ENCODE assay signal across 33 cellular contexts in the genomic region with DNA sequence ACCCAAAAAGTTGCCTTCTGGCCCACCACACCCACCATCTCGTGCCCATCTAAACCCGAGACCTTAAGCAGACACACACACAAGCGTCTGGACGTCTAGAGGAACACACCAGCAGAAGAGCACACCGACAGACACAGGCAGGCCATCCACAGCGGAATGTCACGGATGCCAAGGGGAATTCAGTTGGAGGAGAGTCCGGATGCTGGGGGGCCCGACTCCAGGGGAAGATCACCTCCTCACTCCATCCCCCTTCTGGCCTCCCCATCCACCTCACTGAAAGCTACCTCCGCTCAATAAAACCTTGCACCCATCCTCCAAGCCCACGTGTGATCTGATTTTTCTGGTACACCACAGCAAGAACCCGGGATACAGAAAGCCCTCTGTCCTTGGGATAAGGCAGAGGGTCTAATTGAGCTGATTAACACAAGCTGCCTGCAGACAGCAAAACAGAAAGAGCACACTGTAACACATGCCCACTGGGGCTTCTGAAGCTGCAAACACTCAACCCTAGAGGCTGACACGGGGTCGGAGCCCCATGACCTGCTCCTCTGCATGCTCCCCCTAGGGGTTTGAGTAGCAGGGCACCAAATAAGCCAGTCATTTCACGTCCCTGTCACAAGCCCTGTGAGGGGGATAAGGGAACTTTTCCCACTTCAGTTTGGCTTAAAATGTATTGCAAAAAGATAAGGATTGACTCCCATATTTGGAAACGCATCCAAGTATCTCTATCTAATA.
DNase-seq lines count a peak whose midpoint lies in the region; ATAC-seq, FAIRE-seq and TF ChIP-seq lines count a peak whose summit lies in the region.
"Had no signal": no experiment of that assay in that cellular context is flagged by ENCODE, and none has a peak within 500 bp of the region (broad histone marks: within the 10 kb centered on the region; RNA-seq: fewer than 3 reads in every experiment).

No MANE protein-coding gene starts in this region.

- H3K27me3 ChIP-seq in brain microvascular endothelial cell (replicated peaks): no peaks in the 10 kb centered on the region
- H3K27me3 ChIP-seq in HepG2 (ENCODE audit: control insufficient read depth in 1 of 2, insufficient read depth in 2 of 2, low read length in 2 of 2): no peaks in the 10 kb centered on the region
- no peaks in the 10 kb centered on the region for H3K27me3 ChIP-seq in sigmoid colon
- H3K27me3 ChIP-seq: BLaER1, body of pancreas, spleen, tibial artery had no signal

- no peaks in the 10 kb centered on the region for H3K36me3 Mint-ChIP-seq in activated T-cell treated with anti-CD3 and anti-CD28 coated beads, Interleukin-2, amount 50 U/mL, for 24 hours (ENCODE audit: low read depth)

- CTCF ChIA-PET in HepG2 (lab: Yijun Ruan, JAX; ENCODE audit: low intra/inter-chr PET ratio, low total read pairs): no interaction called here

- WGBS in HepG2 (ENCODE audit: low lambda C conversion rate): 20% methylated on average over 16 of the region's 16 CpGs
- 70 to 78% methylated on average over 16 of the region's 16 CpGs for WGBS in sigmoid colon, 2 donors

- H3K27ac Mint-ChIP-seq in activated T-cell treated with anti-CD3 and anti-CD28 coated beads, Interleukin-2, amount 50 U/mL, for 24 hours: no peak overlapping the region
- H3K27ac Mint-ChIP-seq: activated naive CD8-positive, alpha-beta T cell treated with anti-CD3 and anti-CD28 coated beads, Interleukin-2, amount 50 U/mL, for 24 hours; T-helper 1 cell treated with Interleukin-12 subunit alpha and Interleukin-12 subunit beta and Interleukin-4 antibody, amounts not matched to agents 30 μg/mL and 1 μg/mL, for 36 hours had no signal

- H3K4me3 Mint-ChIP-seq in activated T-cell treated with anti-CD3 and anti-CD28 coated beads, Interleukin-2, amount 50 U/mL, for 24 hours: no peak overlapping the region
- H3K4me3 Mint-ChIP-seq: activated naive CD8-positive, alpha-beta T cell treated with anti-CD3 and anti-CD28 coated beads, Interleukin-2, amount 50 U/mL, for 24 hours; T-helper 1 cell treated with Interleukin-12 subunit alpha and Interleukin-12 subunit beta and Interleukin-4 antibody, amounts not matched to agents 30 μg/mL and 1 μg/mL, for 36 hours had no signal

- in situ Hi-C loops in brain microvascular endothelial cell (cut with HindIII; ENCODE audit: low pct_ligation_motif_present, low sequenced_read_pairs) (no loop called here), HepG2 (cut with HindIII; ENCODE audit: extremely low pct_ligation_motif_present, low pct_unique_long_range_greater_than_20kb) (no loop called here)

- H3K9ac ChIP-seq in HepG2 (ENCODE audit: insufficient read depth, low read depth, low read length): no peak overlapping the region
- H3K9ac ChIP-seq: BLaER1 had no signal

- DNase-seq in NAMALWA (ENCODE audit: low spot score): peak; percentile 47
- DNase-seq in brain microvascular endothelial cell: no peak
- DNase-seq in HepG2 (ENCODE audit: low spot score): no peak
- DNase-seq in stimulated activated CD4-positive, alpha-beta T cell treated with anti-CD3 and anti-CD28 coated beads, Interleukin-1b, Interleukin-23, amount 100 ng/mL, for 48 hours: no peak
- no peak for DNase-seq in NCI-H2171 treated with DMSO at 0.1 percent for 48 hours (lab: John Stamatoyannopoulos, UW)
- DNase-seq in activated T-cell treated with anti-CD3 and anti-CD28 coated beads, Interleukin-2, amount 50 U/mL, for 24 hours: no peak
- no peak for DNase-seq in sigmoid colon
- DNase-seq: activated CD4-positive, alpha-beta T cell treated with anti-CD3 and anti-CD28 coated beads, Interleukin-2, amount 50 U/mL, for 4 hours; activated CD8-positive, alpha-beta memory T cell treated with anti-CD3 and anti-CD28 coated beads, Interleukin-2, amount 50 U/mL, for 48 hours; activated effector memory CD4-positive, alpha-beta T cell treated with anti-CD3 and anti-CD28 coated beads, Interleukin-2, amount 50 U/mL, for 16 hours; activated naive CD8-positive, alpha-beta T cell treated with anti-CD3 and anti-CD28 coated beads, Interleukin-2, amount 50 U/mL, for 24 hours; body of pancreas; effector CD8-positive, alpha-beta T cell; HCEC 1CT; hypothalamus; KG1; kidney glomerular epithelial cell; MV-4-11; NCI-H1694 treated with DMSO at 0.1 percent for 48 hours; NCI-H226; NCI-H748 treated with DMSO at 0.1 percent for 48 hours; spleen; stimulated activated CD4-positive, alpha-beta T cell treated with anti-CD3 and anti-CD28 coated beads, Interleukin-4, amount 100 ng/mL, for 24 hours; stimulated activated naive CD4-positive, alpha-beta T cell treated with Interleukin-2 at 50 U/mL for 16 hours; tibial artery had no signal

- H3K9me3 Mint-ChIP-seq in activated T-cell treated with anti-CD3 and anti-CD28 coated beads, Interleukin-2, amount 50 U/mL, for 24 hours: no peaks in the 10 kb centered on the region
- H3K9me3 Mint-ChIP-seq: activated naive CD8-positive, alpha-beta T cell treated with anti-CD3 and anti-CD28 coated beads, Interleukin-2, amount 50 U/mL, for 24 hours; T-helper 1 cell treated with Interleukin-12 subunit alpha and Interleukin-12 subunit beta and Interleukin-4 antibody, amounts not matched to agents 30 μg/mL and 1 μg/mL, for 36 hours had no signal

- TF ChIP-seq POLR2A in HepG2 (IDR thresholded peaks at IDR 0.05; ENCODE audit: insufficient read depth in 1 of 2, low read depth in 2 of 2, low read length in 2 of 2) (no peak), sigmoid colon (IDR thresholded peaks at IDR 0.05) (no peak)

- H3K79me2 ChIP-seq in HepG2 (ENCODE audit: insufficient read depth, low read length): no peaks in the 10 kb centered on the region

- BruUV-seq in HepG2 (replicated peaks; lab: Mats Ljungman, UMichigan): no TSS peak

- no peak overlapping the region for H2AFZ ChIP-seq in HepG2 (ENCODE audit: low read length)

- no peaks in the 10 kb centered on the region for H4K20me1 ChIP-seq in HepG2 (ENCODE audit: insufficient read depth, low read length)
- H4K20me1 ChIP-seq: BLaER1 had no signal

- no peak overlapping the region for H3K4me3 ChIP-seq in brain microvascular endothelial cell (ENCODE audit: low read depth, low read length)
- H3K4me3 ChIP-seq in HepG2 (replicated peaks in 1 of 3; ENCODE audit: insufficient read depth in 1 of 3, low read depth in 2 of 3, low read length in 3 of 3): no peak overlapping the region
- H3K4me3 ChIP-seq in sigmoid colon: no peak overlapping the region
- H3K4me3 ChIP-seq: BLaER1, body of pancreas, spleen, tibial artery had no signal

- no peaks in the 10 kb centered on the region for H3K4me1 Mint-ChIP-seq in activated T-cell treated with anti-CD3 and anti-CD28 coated beads, Interleukin-2, amount 50 U/mL, for 24 hours (ENCODE audit: low read depth)
- H3K4me1 Mint-ChIP-seq: activated naive CD8-positive, alpha-beta T cell treated with anti-CD3 and anti-CD28 coated beads, Interleukin-2, amount 50 U/mL, for 24 hours had no signal

- no peaks in the 10 kb centered on the region for H3K27me3 Mint-ChIP-seq in activated T-cell treated with anti-CD3 and anti-CD28 coated beads, Interleukin-2, amount 50 U/mL, for 24 hours
- H3K27me3 Mint-ChIP-seq: activated naive CD8-positive, alpha-beta T cell treated with anti-CD3 and anti-CD28 coated beads, Interleukin-2, amount 50 U/mL, for 24 hours had no signal

- no peak for TF ChIP-seq RAD21 in HepG2 (CRISPR knock-in tag; IDR thresholded peaks at IDR 0.05)

- H3K9me3 ChIP-seq in HepG2 (ENCODE audit: low read length): no peaks in the 10 kb centered on the region
- no peaks in the 10 kb centered on the region for H3K9me3 ChIP-seq in sigmoid colon
- H3K9me3 ChIP-seq: BLaER1, body of pancreas, Caco-2, tibial artery had no signal

- no peaks in the 10 kb centered on the region for H3K4me1 ChIP-seq in HepG2 (ENCODE audit: insufficient read depth, low read length)
- H3K4me1 ChIP-seq in sigmoid colon: no peaks in the 10 kb centered on the region
- H3K4me1 ChIP-seq: body of pancreas, Caco-2, spleen, tibial artery had no signal

- peak; percentile 86 for ATAC-seq in HepG2
- ATAC-seq: activated naive CD8-positive, alpha-beta T cell treated with anti-CD3 and anti-CD28 coated beads, Interleukin-2, amount 50 U/mL, for 24 hours; body of pancreas; esophagus mucosa had no signal

- FAIRE-seq in HepG2 (lab: Jason Lieb, UNC): no peak
- FAIRE-seq: A204.1, frontal cortex had no signal

- intact Hi-C loops in HepG2 (cut with micrococcal nuclease; ENCODE audit: unreplicated experiment) (no loop called here), sigmoid colon (cut with DNase I) (no loop called here)

- POLR2A ChIA-PET in HepG2 (lab: Yijun Ruan, JAX): no interaction called here

- H3K27ac ChIP-seq in C4-2B (no peak overlapping the region), brain microvascular endothelial cell (no peak overlapping the region), HepG2 (ENCODE audit: extremely low read length, insufficient read depth, low read length) (no peak overlapping the region), sigmoid colon (no peak overlapping the region)
- H3K27ac ChIP-seq: BLaER1, body of pancreas, spleen, tibial artery, VCaP had no signal

- TF ChIP-seq CTCF in C4-2B (conservative IDR thresholded peaks at IDR 0.05) (peak; percentile 10), brain microvascular endothelial cell (IDR thresholded peaks at IDR 0.05; ENCODE audit: low read depth, low read length, missing control alignments) (peak; percentile 15), HepG2 (CRISPR knock-in tag; IDR thresholded peaks at IDR 0.05) (no peak), sigmoid colon (IDR thresholded peaks at IDR 0.05) (no peak)

- no peak for TF ChIP-seq EP300 in HepG2 (IDR thresholded peaks at IDR 0.05; ENCODE audit: low read depth in 2 of 2, low read length in 2 of 2)
- no peak for TF ChIP-seq EP300 in HepG2 (CRISPR knock-in tag; IDR thresholded peaks at IDR 0.05; ENCODE audit: borderline replicate concordance)
- TF ChIP-seq EP300 in sigmoid colon (IDR thresholded peaks at IDR 0.05): no peak

- H3K36me3 ChIP-seq in brain microvascular endothelial cell (replicated peaks) (no peaks in the 10 kb centered on the region), HepG2 (replicated peaks in 1 of 2; ENCODE audit: control insufficient read depth in 1 of 2, insufficient read depth in 2 of 2, low read length in 2 of 2) (no peaks in the 10 kb centered on the region), sigmoid colon (no peaks in the 10 kb centered on the region)
- H3K36me3 ChIP-seq: BLaER1, spleen, tibial artery had no signal

- no peak overlapping the region for H3K4me2 ChIP-seq in HepG2 (ENCODE audit: low read depth, low read length)

TF ChIP-seq in HepG2, 621 proteins besides CTCF, POLR2A, EP300 and RAD21 (continues in another document):
- TF ChIP-seq, protein P1, sequence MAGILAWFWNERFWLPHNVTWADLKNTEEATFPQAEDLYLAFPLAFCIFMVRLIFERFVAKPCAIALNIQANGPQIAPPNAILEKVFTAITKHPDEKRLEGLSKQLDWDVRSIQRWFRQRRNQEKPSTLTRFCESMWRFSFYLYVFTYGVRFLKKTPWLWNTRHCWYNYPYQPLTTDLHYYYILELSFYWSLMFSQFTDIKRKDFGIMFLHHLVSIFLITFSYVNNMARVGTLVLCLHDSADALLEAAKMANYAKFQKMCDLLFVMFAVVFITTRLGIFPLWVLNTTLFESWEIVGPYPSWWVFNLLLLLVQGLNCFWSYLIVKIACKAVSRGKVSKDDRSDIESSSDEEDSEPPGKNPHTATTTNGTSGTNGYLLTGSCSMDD (CRISPR knock-in tag; IDR thresholded peaks at IDR 0.05): no peak
- TF ChIP-seq ZNF263 (CRISPR knock-in tag; IDR thresholded peaks at IDR 0.05) (no peak), ZSCAN20 (CRISPR knock-in tag; IDR thresholded peaks at IDR 0.05; ENCODE audit: borderline replicate concordance) (no peak)

Comparison
In these comparisons a context has a peak if more than half of its experiments do, and no peak if none do; other contexts are left out.
1. CTCF ChIP-seq: peak in C4-2B (single experiment) and brain microvascular endothelial cell (single experiment); none in HepG2 (single experiment) and sigmoid colon (0 of 4).